ENCODE assay signal across 13 cellular contexts in genomic region chr4:99323761-99324160, GRCh38. TPM values are rescaled to one million over a fixed set of nuclear protein-coding genes. Genes with fewer than 3 reads are reported as not detected.
DNase-seq lines count a peak whose midpoint lies in the region; ATAC-seq, FAIRE-seq and TF ChIP-seq lines count a peak whose summit lies in the region.
"Had no signal": no experiment of that assay in that cellular context is flagged by ENCODE, and none has a peak within 500 bp of the region (broad histone marks: within the 10 kb centered on the region; RNA-seq: fewer than 3 reads in every experiment).

No MANE protein-coding gene starts in this region.

- H3K4me1 ChIP-seq in urinary bladder (ENCODE audit: insufficient read depth) (no peaks in the 10 kb centered on the region), kidney (ENCODE audit: control insufficient read depth in 1 of 2, insufficient read depth in 1 of 2, low read depth in 1 of 2, low read length in 2 of 2) (no peaks in the 10 kb centered on the region)

- intact Hi-C loops in kidney (cut with DNase I), result no loop called here

- H3K36me3 Mint-ChIP-seq in osteocyte (ENCODE audit: unreplicated experiment), result peaks cover 3% of the 10 kb centered on the region
- H3K36me3 Mint-ChIP-seq: immature natural killer cell; natural killer cell treated with Interleukin-12 subunit alpha and Interleukin-12 subunit beta and Interleukin-15 and Interleukin-18, amount 100 ng/mL, for 72 hours had no signal

- H3K4me3 Mint-ChIP-seq in osteocyte (ENCODE audit: unreplicated experiment), result no peak overlapping the region
- H3K4me3 Mint-ChIP-seq: immature natural killer cell; natural killer cell treated with Interleukin-12 subunit alpha and Interleukin-12 subunit beta and Interleukin-15 and Interleukin-18, amount 100 ng/mL, for 72 hours had no signal

- peaks cover 17% of the 10 kb centered on the region for H3K9me3 Mint-ChIP-seq in osteocyte (ENCODE audit: unreplicated experiment)

- H3K36me3 ChIP-seq in urinary bladder (ENCODE audit: insufficient read depth), result peaks cover 4% of the 10 kb centered on the region
- no peaks in the 10 kb centered on the region for H3K36me3 ChIP-seq in kidney (ENCODE audit: control insufficient read depth in 1 of 2, insufficient read depth in 2 of 2, low read length in 2 of 2)

- H3K4me3 ChIP-seq in urinary bladder (ENCODE audit: low read depth, low read length) (no peak overlapping the region), kidney (ENCODE audit: low read length in 2 of 2) (no peak overlapping the region)

- H3K9ac ChIP-seq in kidney (ENCODE audit: low read length in 2 of 2), result no peak overlapping the region

- H3K9me3 ChIP-seq in kidney (ENCODE audit: control insufficient read depth in 1 of 2, low read length in 2 of 2), result no peaks in the 10 kb centered on the region

- no peak for ATAC-seq in HG03354 (IDR thresholded peaks at IDR 0.05; ENCODE audit: poor library complexity, severe bottlenecking, unreplicated experiment)
- ATAC-seq: natural killer cell treated with Interleukin-12 subunit alpha and Interleukin-12 subunit beta and Interleukin-15 and Interleukin-18, amount 100 ng/mL, for 72 hours had no signal

- no peak for TF ChIP-seq CTCF in osteocyte (IDR thresholded peaks at IDR 0.05)
- no peak for TF ChIP-seq CTCF in kidney (IDR thresholded peaks at IDR 0.05; ENCODE audit: borderline replicate concordance, extremely low read depth, insufficient read depth)

- 95% methylated on average over 1 of the region's 1 CpG for WGBS in urinary bladder

- peaks cover 25% of the 10 kb centered on the region for H3K4me1 Mint-ChIP-seq in osteocyte (ENCODE audit: unreplicated experiment)
- H3K4me1 Mint-ChIP-seq: immature natural killer cell had no signal

- peak overlapping the region; percentile 61 for H3K27ac Mint-ChIP-seq in osteocyte (ENCODE audit: unreplicated experiment)
- H3K27ac Mint-ChIP-seq: immature natural killer cell; natural killer cell treated with Interleukin-12 subunit alpha and Interleukin-12 subunit beta and Interleukin-15 and Interleukin-18, amount 100 ng/mL, for 72 hours had no signal

- FAIRE-seq in kidney (lab: Jason Lieb, UNC), result no peak

- H3K27me3 Mint-ChIP-seq in osteocyte (ENCODE audit: unreplicated experiment), result no peaks in the 10 kb centered on the region

- DNase-seq in NCI-H524 treated with DMSO at 0.1 percent for 48 hours (lab: John Stamatoyannopoulos, UW) (peak; percentile 75), fibroblast of the conjunctiva (ENCODE audit: low read depth) (peak; percentile 94), osteocyte (ENCODE audit: extremely low spot score, unreplicated experiment) (no peak), kidney (no peak), cortex of kidney (lab: John Stamatoyannopoulos, UW) (no peak)
- DNase-seq: activated CD4-positive, alpha-beta T cell treated with anti-CD3 and anti-CD28 coated beads for 1 hour; COR-L47; erythroblast; immature natural killer cell; NCI-H2081 had no signal

- H3K27ac ChIP-seq in urinary bladder (ENCODE audit: low read depth) (peak overlapping the region; percentile 75), kidney (ENCODE audit: low read depth in 2 of 2, low read length in 2 of 2) (no peak overlapping the region)

RNA-seq across cellular contexts. Expression of gene ADH1B, which starts 2.6 kb away (rescaled TPM):
- total RNA-seq in osteocyte (5.7 and 8.8 TPM in 2 replicates), urinary bladder (97.0 TPM), kidney (223 TPM)
- polyA plus RNA-seq in urinary bladder (864 TPM), kidney (ENCODE audit: insufficient read depth, low read depth, low replicate concordance) (38.6 TPM)
- total RNA-seq: natural killer cell treated with Interleukin-12 subunit alpha and Interleukin-12 subunit beta and Interleukin-15 and Interleukin-18, amount 100 ng/mL, for 72 hours had no signal
- polyA plus RNA-seq: immature natural killer cell had no signal

RNA-seq across cellular contexts. Expression of gene ADH1C, which starts 28.8 kb away (rescaled TPM):
- total RNA-seq in osteocyte (not detected in 2 replicates), urinary bladder (4.7 TPM), kidney (9.3 TPM)
- polyA plus RNA-seq in urinary bladder (10.8 TPM), kidney (ENCODE audit: insufficient read depth, low read depth, low replicate concordance) (28.1 TPM)
- total RNA-seq: natural killer cell treated with Interleukin-12 subunit alpha and Interleukin-12 subunit beta and Interleukin-15 and Interleukin-18, amount 100 ng/mL, for 72 hours had no signal
- polyA plus RNA-seq: immature natural killer cell had no signal

RNA-seq across cellular contexts. Expression of gene ADH1A, which starts 33.0 kb away (rescaled TPM):
- total RNA-seq in osteocyte, result not detected in 2 replicates
- total RNA-seq in urinary bladder, result not detected
- polyA plus RNA-seq in urinary bladder, result 0.08 TPM
- total RNA-seq in kidney, result 0.85 TPM
- polyA plus RNA-seq in kidney (ENCODE audit: insufficient read depth, low read depth, low replicate concordance), result not detected
- total RNA-seq: natural killer cell treated with Interleukin-12 subunit alpha and Interleukin-12 subunit beta and Interleukin-15 and Interleukin-18, amount 100 ng/mL, for 72 hours had no signal
- polyA plus RNA-seq: immature natural killer cell had no signal

Comparison
In these comparisons a context has a peak if more than half of its experiments do, and no peak if none do; other contexts are left out.
1. DNase-seq: peak in NCI-H524 treated with DMSO at 0.1 percent for 48 hours (single experiment) and fibroblast of the conjunctiva (single experiment); none in osteocyte (single experiment), kidney (single experiment) and cortex of kidney (single experiment).
2. RNA of gene ADH1B, which starts 2.6 kb away (total RNA-seq): 223 TPM in kidney (single experiment) and 97.0 TPM in urinary bladder (single experiment); 5.7 to 8.8 TPM in osteocyte; every median in the first group is over 10 times any median in the second.